In genomic region chr4:71375494-71375893, GRCh38 we compare ENCODE assay signal across 11 cellular contexts.
"Had no signal": no experiment of that assay in that cellular context is flagged by ENCODE, and none has a peak within 500 bp of the region (broad histone marks: within the 10 kb centered on the region; RNA-seq: fewer than 3 reads in every experiment).

No MANE protein-coding gene starts in this region.

- H3K27ac ChIP-seq: GM23248 had no signal

- H3K4me3 Mint-ChIP-seq: GM23338, H9, HFFc6 had no signal

- FAIRE-seq: H1, H54 had no signal

- H3K27ac Mint-ChIP-seq: GM23338, H9, HFFc6 had no signal

- H3K4me3 ChIP-seq: GM23248, GM23338, HAP-1 had no signal

- H3K36me3 ChIP-seq: HAP-1 had no signal

- H3K4me1 Mint-ChIP-seq: GM23338, H9 had no signal

- H3K9me3 ChIP-seq: HAP-1 had no signal

- H3K9me3 Mint-ChIP-seq: GM23338, H9 had no signal

- H3K4me1 ChIP-seq: HAP-1 had no signal

- ATAC-seq: GM23338, HCT116 had no signal

- DNase-seq: GM23248, GOT3, H7, H9, HCEC 1CT, HFFc6 had no signal
